11 cellular contexts compared by ENCODE assay signal in genomic region chr17:76451480-76451879, GRCh38. TPM values are rescaled to one million over a fixed set of nuclear protein-coding genes. Genes with fewer than 3 reads are reported as not detected.
DNase-seq lines count a peak whose midpoint lies in the region; ATAC-seq and TF ChIP-seq lines count a peak whose summit lies in the region.
"Had no signal": no experiment of that assay in that cellular context is flagged by ENCODE, and none has a peak within 500 bp of the region (broad histone marks: within the 10 kb centered on the region; RNA-seq: fewer than 3 reads in every experiment).

No MANE protein-coding gene starts in this region.

- no peak for DNase-seq in A673 (ENCODE audit: low spot score)
- DNase-seq in GM23338 (ENCODE audit: low spot score): no peak
- no peak for DNase-seq in activated T-helper 2 cell treated with anti-CD3 and anti-CD28 coated beads, Interferon-gamma antibody, Interleukin-2, Interleukin-4, amounts not matched to agents 10 μg/mL and 5 μg/mL and 100 μg/mL, durations not matched to agents 14 hours and 24 hours and 36 hours (ENCODE audit: low spot score)
- no peak for DNase-seq in uterus
- no peak for DNase-seq in NCI-H345 (lab: John Stamatoyannopoulos, UW)
- DNase-seq: cortex of kidney, occipital lobe had no signal

- H3K4me2 ChIP-seq in GM23338: peak overlapping the region; percentile 90

- ATAC-seq in GM23338 (no peak), HG03342 (IDR thresholded peaks at IDR 0.05; ENCODE audit: unreplicated experiment) (no peak), GM21619 (IDR thresholded peaks at IDR 0.05; ENCODE audit: unreplicated experiment) (no peak)

- no peak for TF ChIP-seq POLR2A in uterus (IDR thresholded peaks at IDR 0.05)

- peaks cover 34% of the 10 kb centered on the region for H4K20me1 ChIP-seq in GM23338 (replicated peaks; ENCODE audit: insufficient read depth)

- peak overlapping the region; percentile 96 for H3K4me3 Mint-ChIP-seq in GM23338
- peak overlapping the region; percentile 85 for H3K4me3 Mint-ChIP-seq in activated T-helper 2 cell treated with anti-CD3 and anti-CD28 coated beads, Interferon-gamma antibody, Interleukin-2, Interleukin-4, amounts not matched to agents 10 μg/mL and 5 μg/mL and 100 μg/mL, durations not matched to agents 14 hours and 24 hours and 36 hours (ENCODE audit: low read depth)

- CTCF ChIA-PET in A673 (lab: Charles Lee): no interaction called here

- peaks cover 48% of the 10 kb centered on the region for H3K4me1 Mint-ChIP-seq in GM23338
- H3K4me1 Mint-ChIP-seq in activated T-helper 2 cell treated with anti-CD3 and anti-CD28 coated beads, Interferon-gamma antibody, Interleukin-2, Interleukin-4, amounts not matched to agents 10 μg/mL and 5 μg/mL and 100 μg/mL, durations not matched to agents 14 hours and 24 hours and 36 hours (ENCODE audit: low read depth): peaks cover 45% of the 10 kb centered on the region

- H2AFZ ChIP-seq in GM23338: no peak overlapping the region

- H3K79me2 ChIP-seq in GM23338 (replicated peaks; ENCODE audit: insufficient read depth): peaks cover 63% of the 10 kb centered on the region

- H3K9me3 ChIP-seq in A673 (ENCODE audit: low read depth, low read length, poor library complexity, severe bottlenecking) (no peaks in the 10 kb centered on the region), uterus (no peaks in the 10 kb centered on the region)

- peak overlapping the region; percentile 84 for H3K4me3 ChIP-seq in A673 (ENCODE audit: low read depth, low read length, poor library complexity, severe bottlenecking)
- H3K4me3 ChIP-seq in GM23338: peak overlapping the region; percentile 97
- H3K4me3 ChIP-seq in iPS-11a (ENCODE audit: low read depth, low read length): peak overlapping the region; percentile 75
- no peak overlapping the region for H3K4me3 ChIP-seq in uterus

- H3K9me3 Mint-ChIP-seq in GM23338: peaks cover 3% of the 10 kb centered on the region; the same call in 1 of the 3 replicates
- no peaks in the 10 kb centered on the region for H3K9me3 Mint-ChIP-seq in activated T-helper 2 cell treated with anti-CD3 and anti-CD28 coated beads, Interferon-gamma antibody, Interleukin-2, Interleukin-4, amounts not matched to agents 10 μg/mL and 5 μg/mL and 100 μg/mL, durations not matched to agents 14 hours and 24 hours and 36 hours

- H3K4me1 ChIP-seq in A673 (ENCODE audit: insufficient read depth, low read length, poor library complexity, severe bottlenecking): peaks cover 34% of the 10 kb centered on the region
- H3K4me1 ChIP-seq in GM23338 (ENCODE audit: insufficient read depth): peaks cover 51% of the 10 kb centered on the region
- peaks cover 0 to 4% of the 10 kb centered on the region in 2 donors for H3K4me1 ChIP-seq in uterus

- no peaks in the 10 kb centered on the region for H3K9me2 ChIP-seq in GM23338 (ENCODE audit: insufficient read depth)

- H3K36me3 ChIP-seq in A673 (ENCODE audit: insufficient read depth, low read length, poor library complexity, severe bottlenecking) (no peaks in the 10 kb centered on the region), GM23338 (ENCODE audit: insufficient read depth) (no peaks in the 10 kb centered on the region), uterus (no peaks in the 10 kb centered on the region)

- no peak overlapping the region for H3K27ac Mint-ChIP-seq in GM23338
- no peak overlapping the region for H3K27ac Mint-ChIP-seq in activated T-helper 2 cell treated with anti-CD3 and anti-CD28 coated beads, Interferon-gamma antibody, Interleukin-2, Interleukin-4, amounts not matched to agents 10 μg/mL and 5 μg/mL and 100 μg/mL, durations not matched to agents 14 hours and 24 hours and 36 hours

- intact Hi-C loops in A673 (cut with micrococcal nuclease; ENCODE audit: unreplicated experiment) (no loop called here), uterus (cut with DNase I; ENCODE audit: low total_unique reads) (no loop called here)
- intact Hi-C loops in activated T-helper 2 cell treated with anti-CD3 and anti-CD28 coated beads, Interferon-gamma antibody, Interleukin-2, Interleukin-4, amounts not matched to agents 10 μg/mL and 5 μg/mL and 100 μg/mL, durations not matched to agents 14 hours and 24 hours and 36 hours (cut with micrococcal nuclease): loop anchor here (5.0 kb wide), 2 partner anchors 44 to 106 kb away; no protein-coding TSS in a partner anchor

- H3K36me3 Mint-ChIP-seq in GM23338 (ENCODE audit: low read depth): no peaks in the 10 kb centered on the region
- H3K36me3 Mint-ChIP-seq in activated T-helper 2 cell treated with anti-CD3 and anti-CD28 coated beads, Interferon-gamma antibody, Interleukin-2, Interleukin-4, amounts not matched to agents 10 μg/mL and 5 μg/mL and 100 μg/mL, durations not matched to agents 14 hours and 24 hours and 36 hours (ENCODE audit: low read depth): peaks cover 9% of the 10 kb centered on the region

- BruUV-seq in A673 (replicated peaks; lab: Mats Ljungman, UMichigan): TSS peak; percentile 34

- POLR2A ChIA-PET in A673 (lab: Charles Lee; ENCODE audit: low non-redundant PET): no interaction called here

- H3F3A ChIP-seq in GM23338 (replicated peaks; ENCODE audit: low read depth): peaks cover 12% of the 10 kb centered on the region

- H3K27me3 Mint-ChIP-seq in GM23338 (ENCODE audit: insufficient read depth, low read depth, poor library complexity): peaks cover 13% of the 10 kb centered on the region
- no peaks in the 10 kb centered on the region for H3K27me3 Mint-ChIP-seq in activated T-helper 2 cell treated with anti-CD3 and anti-CD28 coated beads, Interferon-gamma antibody, Interleukin-2, Interleukin-4, amounts not matched to agents 10 μg/mL and 5 μg/mL and 100 μg/mL, durations not matched to agents 14 hours and 24 hours and 36 hours (ENCODE audit: low read depth)

- H3K27ac ChIP-seq in A673 (ENCODE audit: low read depth, low read length, poor library complexity, severe bottlenecking) (no peak overlapping the region), GM23338 (ENCODE audit: low read depth) (0 out of 2 replicates have a peak overlapping the region, but pooled peaks have one; percentile 59), uterus (no peak overlapping the region)

- H3K27me3 ChIP-seq in A673 (replicated peaks; ENCODE audit: insufficient read depth, low read depth, low read length, poor library complexity): no peaks in the 10 kb centered on the region
- H3K27me3 ChIP-seq in GM23338 (ENCODE audit: insufficient read depth): no peaks in the 10 kb centered on the region
- no peaks in the 10 kb centered on the region for H3K27me3 ChIP-seq in uterus

- TF ChIP-seq CTCF in A673 (conservative IDR thresholded peaks at IDR 0.05; ENCODE audit: low read depth, low read length) (no peak), GM23338 (conservative IDR thresholded peaks at IDR 0.05; ENCODE audit: low read depth in 2 of 2) (no peak), uterus (IDR thresholded peaks at IDR 0.05) (no peak)

TF ChIP-seq in GM23338, 12 proteins besides CTCF, POLR2A, EP300 and RAD21 (continues in another document):
- no peak for TF ChIP-seq REST (IDR thresholded peaks at IDR 0.05; ENCODE audit: unreplicated experiment)

RNA-seq across cellular contexts. Expression of gene UBE2O, which starts 1.5 kb away (rescaled TPM):
- total RNA-seq in A673 (2021) (56.9 and 57.4 TPM in 2 replicates), uterus (10 to 100 TPM in 2 of 4 donors, 1 to 10 TPM in 2; 5.0 to 31.5 (median 17.9) TPM)
- 73.7 and 79.4 TPM in 2 replicates for total RNA-seq in GM23338 (2014; rRNA removed; shearing (Covaris generic))
- 30.4 and 30.9 TPM in 2 replicates for polyA plus RNA-seq in GM23338 (2016; fragmentation: Nextera tagmentation; extraction: Ambion mirVana)
- 46.0 and 46.5 TPM in 2 replicates for total RNA-seq in activated T-helper 2 cell treated with anti-CD3 and anti-CD28 coated beads, Interferon-gamma antibody, Interleukin-2, Interleukin-4, amounts not matched to agents 10 μg/mL and 5 μg/mL and 100 μg/mL, durations not matched to agents 14 hours and 24 hours and 36 hours

RNA-seq across cellular contexts. Expression of gene AANAT, which starts 15.9 kb away (rescaled TPM):
- total RNA-seq in A673 (2021): not detected in 2 replicates
- 0.28 and 1.3 TPM in 2 replicates for total RNA-seq in GM23338 (2014; rRNA removed; shearing (Covaris generic))
- 0.73 and 1.0 TPM in 2 replicates for polyA plus RNA-seq in GM23338 (2016; fragmentation: Nextera tagmentation; extraction: Ambion mirVana)
- 0.18 TPM in 1 of 2 replicates, not detected in the other for total RNA-seq in activated T-helper 2 cell treated with anti-CD3 and anti-CD28 coated beads, Interferon-gamma antibody, Interleukin-2, Interleukin-4, amounts not matched to agents 10 μg/mL and 5 μg/mL and 100 μg/mL, durations not matched to agents 14 hours and 24 hours and 36 hours
- total RNA-seq in uterus: not detected
- total RNA-seq: occipital lobe; T-helper 1 cell treated with Interleukin-12 subunit alpha and Interleukin-12 subunit beta and Interleukin-4 antibody, amounts not matched to agents 30 ng/mL and 1 ng/mL, for 36 hours had no signal

RNA-seq across cellular contexts. Expression of gene RHBDF2, which starts 49.7 kb away (rescaled TPM):
- 20.4 and 26.5 TPM in 2 replicates for total RNA-seq in A673 (2021)
- total RNA-seq in GM23338 (2014; rRNA removed; shearing (Covaris generic)): 19.5 and 29.5 TPM in 2 replicates
- polyA plus RNA-seq in GM23338 (2016; fragmentation: Nextera tagmentation; extraction: Ambion mirVana): 9.4 and 10.5 TPM in 2 replicates
- 45.3 and 48.5 TPM in 2 replicates for total RNA-seq in activated T-helper 2 cell treated with anti-CD3 and anti-CD28 coated beads, Interferon-gamma antibody, Interleukin-2, Interleukin-4, amounts not matched to agents 10 μg/mL and 5 μg/mL and 100 μg/mL, durations not matched to agents 14 hours and 24 hours and 36 hours
- 10 to 100 TPM in 2 of 4 donors, 1 to 10 TPM in 2; 3.8 to 26.1 (median 8.4) TPM for total RNA-seq in uterus

Comparison
In these comparisons a context has a peak if more than half of its experiments do, and no peak if none do; other contexts are left out.
1. H3K4me3 ChIP-seq: peak in A673 (single experiment), GM23338 (single experiment) and iPS-11a (single experiment); none in uterus (0 of 2).